8 cellular contexts compared by ENCODE assay signal in genomic region chr16:71590071-71590470, GRCh38. TPM values are rescaled to one million over a fixed set of nuclear protein-coding genes. Genes with fewer than 3 reads are reported as not detected.
"Had no signal": no experiment of that assay in that cellular context is flagged by ENCODE, and none has a peak within 500 bp of the region (broad histone marks: within the 10 kb centered on the region; RNA-seq: fewer than 3 reads in every experiment).

No MANE protein-coding gene starts in this region.

RNA-seq across cellular contexts. Expression of gene TAT, which starts 13.2 kb away (rescaled TPM):
- total RNA-seq: stomach, temporal lobe, thoracic aorta, thyroid gland, upper lobe of right lung, urinary bladder, vagina had no signal
- polyA plus RNA-seq: stomach had no signal

RNA-seq across cellular contexts. Expression of gene MARVELD3, which starts 35.9 kb away (rescaled TPM):
- total RNA-seq: subcutaneous adipose tissue, thoracic aorta had no signal
